ENCODE assay signal across 16 cellular contexts in genomic region chr13:108086678-108087077, GRCh38.
DNase-seq lines count a peak whose midpoint lies in the region; FAIRE-seq and TF ChIP-seq lines count a peak whose summit lies in the region.
"Had no signal": no experiment of that assay in that cellular context is flagged by ENCODE, and none has a peak within 500 bp of the region (broad histone marks: within the 10 kb centered on the region; RNA-seq: fewer than 3 reads in every experiment).

No MANE protein-coding gene starts in this region.

- no peak for TF ChIP-seq POLR2A in GM12892 (IDR thresholded peaks at IDR 0.05; ENCODE audit: low read depth, low read length)

- H3K27ac Mint-ChIP-seq in endothelial cell (ENCODE audit: unreplicated experiment): no peak overlapping the region
- H3K27ac Mint-ChIP-seq: activated T-cell treated with anti-CD3 and anti-CD28 coated beads, Interleukin-2, amount 50 U/mL, for 72 hours; T-helper 2 cell treated with Interferon-gamma antibody and Interleukin-4, amounts not matched to agents 5 μg/mL and 100 μg/mL, for 36 hours had no signal

- H3K4me3 ChIP-seq in cardiac muscle cell: no peak overlapping the region
- H3K4me3 ChIP-seq in right atrium auricular region: no peak overlapping the region
- H3K4me3 ChIP-seq in OCI-LY1 (ENCODE audit: low read depth, low read length, poor library complexity, severe bottlenecking): no peak overlapping the region
- H3K4me3 ChIP-seq: gastroesophageal sphincter, lung, transverse colon had no signal

- no peaks in the 10 kb centered on the region for H3K36me3 Mint-ChIP-seq in endothelial cell (ENCODE audit: low read depth, unreplicated experiment)

- H3K27me3 ChIP-seq in cardiac muscle cell (no peaks in the 10 kb centered on the region), right atrium auricular region (no peaks in the 10 kb centered on the region), OCI-LY1 (ENCODE audit: insufficient read depth, low read length) (no peaks in the 10 kb centered on the region)
- H3K27me3 ChIP-seq: gastroesophageal sphincter, transverse colon had no signal

- H3F3A ChIP-seq in OCI-LY1 (ENCODE audit: insufficient read depth, low read length): no peaks in the 10 kb centered on the region

- H3K4me1 ChIP-seq in cardiac muscle cell (ENCODE audit: low read depth): peaks cover 21% of the 10 kb centered on the region
- no peaks in the 10 kb centered on the region for H3K4me1 ChIP-seq in right atrium auricular region
- H3K4me1 ChIP-seq in OCI-LY1 (ENCODE audit: insufficient read depth, low read length, severe bottlenecking): no peaks in the 10 kb centered on the region
- H3K4me1 ChIP-seq: gastroesophageal sphincter, transverse colon had no signal

- no peak overlapping the region for H3K4me3 Mint-ChIP-seq in endothelial cell (ENCODE audit: unreplicated experiment)
- H3K4me3 Mint-ChIP-seq: activated T-cell treated with anti-CD3 and anti-CD28 coated beads, Interleukin-2, amount 50 U/mL, for 72 hours; T-helper 2 cell treated with Interferon-gamma antibody and Interleukin-4, amounts not matched to agents 5 μg/mL and 100 μg/mL, for 36 hours had no signal

- DNase-seq in cardiac muscle cell (ENCODE audit: low read depth in 1 of 2, low spot score in 1 of 2) (no peak), right atrium auricular region (ENCODE audit: low spot score) (no peak), endothelial cell (ENCODE audit: low spot score) (peak; percentile 8), HPDE6-E6E7 (ENCODE audit: extremely low spot score) (no peak), putamen (ENCODE audit: low spot score) (no peak), GM12892 (ENCODE audit: insufficient read length) (no peak), NCI-H1694 (lab: John Stamatoyannopoulos, UW) (no peak)
- DNase-seq: activated T-cell treated with anti-CD3 and anti-CD28 coated beads, Interleukin-2, amount 50 U/mL, for 72 hours; C1 segment of cervical spinal cord; NCI-H446 treated with DMSO at 0.1 percent for 48 hours; retina; transverse colon had no signal

- no peak overlapping the region for H3K9ac ChIP-seq in OCI-LY1 (ENCODE audit: low read length)

- H3K27ac ChIP-seq in cardiac muscle cell: peak overlapping the region; percentile 87
- H3K27ac ChIP-seq in right atrium auricular region: no peak overlapping the region
- H3K27ac ChIP-seq in OCI-LY1 (ENCODE audit: low read depth, low read length, poor library complexity, severe bottlenecking): no peak overlapping the region
- H3K27ac ChIP-seq: gastroesophageal sphincter, transverse colon had no signal

- peaks cover 3% of the 10 kb centered on the region for H3K4me1 Mint-ChIP-seq in endothelial cell (ENCODE audit: unreplicated experiment)

- no peaks in the 10 kb centered on the region for H4K20me1 ChIP-seq in OCI-LY1 (ENCODE audit: insufficient read depth, low read length)

- H3K36me3 ChIP-seq in cardiac muscle cell (no peaks in the 10 kb centered on the region), right atrium auricular region (no peaks in the 10 kb centered on the region), OCI-LY1 (ENCODE audit: insufficient read depth, low read length) (no peaks in the 10 kb centered on the region)
- H3K36me3 ChIP-seq: gastroesophageal sphincter, transverse colon had no signal

- no peak for FAIRE-seq in GM12892 (lab: Jason Lieb, UNC)

- H3K4me2 ChIP-seq in OCI-LY1 (ENCODE audit: low read length): no peak overlapping the region

- H3K9me3 Mint-ChIP-seq in endothelial cell (ENCODE audit: unreplicated experiment): no peaks in the 10 kb centered on the region
- H3K9me3 Mint-ChIP-seq: activated T-cell treated with anti-CD3 and anti-CD28 coated beads, Interleukin-2, amount 50 U/mL, for 72 hours; T-helper 2 cell treated with Interferon-gamma antibody and Interleukin-4, amounts not matched to agents 5 μg/mL and 100 μg/mL, for 36 hours had no signal

- H3K9me3 ChIP-seq in cardiac muscle cell (ENCODE audit: low read depth) (no peaks in the 10 kb centered on the region), right atrium auricular region (no peaks in the 10 kb centered on the region), OCI-LY1 (ENCODE audit: low read length) (no peaks in the 10 kb centered on the region)
- H3K9me3 ChIP-seq: gastroesophageal sphincter, transverse colon had no signal

- H3K9me2 ChIP-seq in OCI-LY1 (ENCODE audit: low read depth, low read length): no peaks in the 10 kb centered on the region

- TF ChIP-seq CTCF in cardiac muscle cell (IDR thresholded peaks at IDR 0.05; ENCODE audit: low read depth, low read length): no peak
- no peak for TF ChIP-seq CTCF in right atrium auricular region (IDR thresholded peaks at IDR 0.05)
- TF ChIP-seq CTCF in OCI-LY1 (IDR thresholded peaks at IDR 0.05; ENCODE audit: low read length): peak; percentile 53
- TF ChIP-seq CTCF in endothelial cell (IDR thresholded peaks at IDR 0.05; ENCODE audit: unreplicated experiment): no peak

- H3K79me2 ChIP-seq in OCI-LY1 (ENCODE audit: insufficient read depth, low read length): no peaks in the 10 kb centered on the region

- H3K27me3 Mint-ChIP-seq in endothelial cell (ENCODE audit: unreplicated experiment): no peaks in the 10 kb centered on the region

- no peak overlapping the region for H2AFZ ChIP-seq in OCI-LY1 (ENCODE audit: low read length)
